In the genomic region with DNA sequence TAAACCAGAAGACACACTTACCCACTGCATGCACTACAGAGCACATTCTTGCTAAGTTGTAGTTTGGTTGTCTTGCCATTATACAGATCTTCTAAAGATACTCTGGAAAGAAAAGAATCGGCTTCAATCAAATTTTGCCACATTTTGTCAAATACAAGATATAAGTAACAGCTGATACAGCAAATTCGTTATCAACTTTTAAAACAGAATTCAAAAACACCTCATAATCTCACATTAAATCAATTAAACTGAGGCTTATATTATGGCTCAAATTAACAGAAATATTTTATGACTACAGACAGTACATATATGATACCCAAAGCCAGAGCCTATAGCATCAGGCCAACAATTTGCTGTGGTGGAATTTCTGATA, we compare ENCODE assay signal across 24 cellular contexts.
"Had no signal": no experiment of that assay in that cellular context is flagged by ENCODE, and none has a peak within 500 bp of the region (broad histone marks: within the 10 kb centered on the region; RNA-seq: fewer than 3 reads in every experiment).

No MANE protein-coding gene starts in this region.

- H3K27ac ChIP-seq: body of pancreas, epithelial cell of prostate, esophagus squamous epithelium, left lung, SK-N-MC, skin epidermis, stomach, upper lobe of right lung, VCaP had no signal

- H3K27me3 Mint-ChIP-seq: activated CD4-positive, alpha-beta memory T cell treated with anti-CD3 and anti-CD28 coated beads for 36 hours; activated CD8-positive, alpha-beta memory T cell treated with anti-CD3 and anti-CD28 coated beads, Interleukin-2, amount 10 ng/mL, durations not matched to agents 7 days and 5 days had no signal

- H3K27me3 ChIP-seq: body of pancreas, esophagus squamous epithelium, left lung, stomach, thyroid gland, upper lobe of right lung had no signal

- DNase-seq: activated CD4-positive, alpha-beta memory T cell treated with anti-CD3 and anti-CD28 coated beads for 36 hours; activated CD4-positive, alpha-beta T cell treated with anti-CD3 and anti-CD28 coated beads for 48 hours; activated CD8-positive, alpha-beta memory T cell treated with anti-CD3 and anti-CD28 coated beads, Interleukin-2, amount 10 ng/mL, durations not matched to agents 7 days and 5 days; activated gamma-delta T cell; anterior cingulate cortex; body of pancreas; effector CD8-positive, alpha-beta T cell; esophagus squamous epithelium; foreskin melanocyte; left lung; posterior cingulate gyrus; stimulated activated CD4-positive, alpha-beta T cell treated with anti-CD3 and anti-CD28 coated beads, Interleukin-12 subunit alpha, Interleukin-12 subunit beta, amount 100 ng/mL, for 4 hours; stimulated activated CD4-positive, alpha-beta T cell treated with anti-CD3 and anti-CD28 coated beads, Interleukin-4, amount 100 ng/mL, for 1 hour; stomach; T-helper 9 cell; thyroid gland; upper lobe of right lung had no signal

- H3K27ac Mint-ChIP-seq: activated CD4-positive, alpha-beta memory T cell treated with anti-CD3 and anti-CD28 coated beads for 36 hours; activated CD8-positive, alpha-beta memory T cell treated with anti-CD3 and anti-CD28 coated beads, Interleukin-2, amount 10 ng/mL, durations not matched to agents 7 days and 5 days; nephron had no signal

- ATAC-seq: activated CD8-positive, alpha-beta memory T cell treated with anti-CD3 and anti-CD28 coated beads, Interleukin-2, amount 10 ng/mL, durations not matched to agents 7 days and 5 days; body of pancreas; left lung; sciatic nerve; upper lobe of right lung had no signal

- H3K4me3 ChIP-seq: body of pancreas, esophagus squamous epithelium, left lung, lung, SK-N-MC, skin epidermis, stomach, thyroid gland, upper lobe of right lung had no signal

- H3K9me3 Mint-ChIP-seq: activated CD4-positive, alpha-beta memory T cell treated with anti-CD3 and anti-CD28 coated beads for 36 hours; nephron had no signal

- H3K9me3 ChIP-seq: body of pancreas, esophagus squamous epithelium, left lung, stomach, thyroid gland, upper lobe of right lung had no signal

- H3K4me3 Mint-ChIP-seq: activated CD4-positive, alpha-beta memory T cell treated with anti-CD3 and anti-CD28 coated beads for 36 hours; activated CD8-positive, alpha-beta memory T cell treated with anti-CD3 and anti-CD28 coated beads, Interleukin-2, amount 10 ng/mL, durations not matched to agents 7 days and 5 days; nephron had no signal
